19 cellular contexts compared by ENCODE assay signal in genomic region chr2:11824901-11825592, GRCh38.
"Had no signal": no experiment of that assay in that cellular context is flagged by ENCODE, and none has a peak within 500 bp of the region (broad histone marks: within the 10 kb centered on the region; RNA-seq: fewer than 3 reads in every experiment).

No MANE protein-coding gene starts in this region.

- FAIRE-seq: TTC549 had no signal

- H3K27me3 ChIP-seq: brain microvascular endothelial cell, esophagus muscularis mucosa, gastrocnemius medialis, hepatocyte, testis, uterus had no signal

- H3K4me2 ChIP-seq: hepatocyte had no signal

- H2AFZ ChIP-seq: hepatocyte had no signal

- H3K27ac ChIP-seq: brain microvascular endothelial cell, esophagus muscularis mucosa, hepatocyte, lower lobe of right lung, uterus had no signal

- H3K9me3 ChIP-seq: esophagus muscularis mucosa, gastrocnemius medialis, lower lobe of right lung, testis, uterus had no signal

- H3K36me3 ChIP-seq: uterus had no signal

- H3K4me3 ChIP-seq: esophagus muscularis mucosa, gastrocnemius medialis, hepatocyte, lower lobe of right lung, testis, uterus had no signal

- DNase-seq: activated CD4-positive, CD25-positive, alpha-beta regulatory T cell; activated effector memory CD4-positive, alpha-beta T cell treated with anti-CD3 and anti-CD28 coated beads, Interleukin-2, amount 50 U/mL, for 16 hours; activated T-cell treated with anti-CD3 and anti-CD28 coated beads, Interleukin-2, amount 50 U/mL, for 4 hours; amniotic stem cell; brain microvascular endothelial cell; endodermal cell; gastrocnemius medialis; kidney glomerular epithelial cell; lower lobe of right lung; naive thymus-derived CD8-positive, alpha-beta T cell; nucleus accumbens; stimulated activated CD4-positive, alpha-beta T cell treated with anti-CD3 and anti-CD28 coated beads, Interleukin-15, amount 100 ng/mL, for 24 hours; stimulated activated CD4-positive, alpha-beta T cell treated with anti-CD3 and anti-CD28 coated beads, Interleukin-4, amount 100 ng/mL, for 24 hours; T-helper 2 cell; testis; uterus had no signal

- H3K79me2 ChIP-seq: hepatocyte had no signal
